ENCODE assay signal across 8 cellular contexts in the genomic region with DNA sequence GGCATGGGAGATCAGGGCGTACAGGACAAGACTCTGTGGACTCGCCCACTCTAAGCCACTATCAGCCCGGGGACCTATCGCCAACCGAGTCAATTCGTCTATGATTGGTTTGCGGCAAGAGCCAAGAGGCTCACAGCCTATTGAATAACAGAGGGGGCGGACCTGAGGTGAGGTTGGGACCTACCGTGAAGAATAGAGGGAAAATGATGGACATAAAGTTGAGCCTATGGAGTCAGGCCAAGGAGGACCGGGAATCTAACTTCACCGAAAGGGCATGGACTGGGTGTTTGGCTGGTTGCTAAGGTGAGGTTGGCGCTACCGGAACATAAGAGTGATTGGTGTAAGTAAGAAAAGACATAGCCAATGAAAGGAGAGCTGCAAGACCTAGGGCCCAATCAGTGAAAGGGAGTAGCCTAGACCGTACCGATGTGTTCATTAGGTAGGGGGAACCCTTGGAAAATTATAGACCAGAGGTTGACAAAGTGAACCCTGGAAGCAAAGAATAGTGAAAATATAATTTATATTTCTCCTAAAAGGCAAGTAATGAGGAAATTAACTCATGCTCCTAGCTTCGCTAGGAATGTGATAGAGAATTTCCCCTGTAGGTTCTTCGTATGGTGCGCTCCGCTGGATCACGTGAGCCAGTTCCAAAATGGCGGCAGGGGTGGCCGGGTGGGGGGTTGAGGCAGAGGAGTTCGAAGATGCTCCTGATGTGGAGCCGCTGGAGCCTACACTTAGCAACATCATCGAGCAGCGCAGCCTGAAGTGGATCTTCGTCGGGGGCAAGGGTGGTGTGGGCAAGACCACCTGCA. TPM values are rescaled to one million over a fixed set of nuclear protein-coding genes. Genes with fewer than 3 reads are reported as not detected.
DNase-seq lines count a peak whose midpoint lies in the region; ATAC-seq and TF ChIP-seq lines count a peak whose summit lies in the region.

A gene (plus strand): TSS at position 644 of the 812 bp plus-strand sequence. CDS start 9 bp downstream, at position 653.

- POLR2A ChIA-PET in activated CD8-positive, alpha-beta T cell treated with anti-CD3 and anti-CD28 coated beads for 36 hours (lab: Charles Lee) = interaction anchor here (0.6 to 8.9 kb wide), 16 partner anchors 12 to 145 kb away, joined by 3 to 160 read pairs (median 4); a partner anchor contains a TSS

- H3K4me1 ChIP-seq in CD4-positive, CD25-positive, alpha-beta regulatory T cell (ENCODE audit: control insufficient read depth, insufficient read depth, low read length, poor library complexity, severe bottlenecking) = peaks cover 46% of the 10 kb centered on the region
- peaks cover 40% of the 10 kb centered on the region for H3K4me1 ChIP-seq in lower lobe of right lung

- peaks cover 17% of the 10 kb centered on the region for H3K36me3 Mint-ChIP-seq in CD4-positive, CD25-positive, alpha-beta regulatory T cell
- H3K36me3 Mint-ChIP-seq in activated CD8-positive, alpha-beta T cell treated with anti-CD3 and anti-CD28 coated beads for 36 hours (ENCODE audit: low read depth) = peaks cover 35% of the 10 kb centered on the region

- DNase-seq in CD4-positive, CD25-positive, alpha-beta regulatory T cell = peak; percentile 70 to 94 (median 90)
- peak; percentile 100 for DNase-seq in NCI-H82 treated with DMSO at 0.1 percent for 48 hours (lab: John Stamatoyannopoulos, UW; ENCODE audit: unreplicated experiment)
- DNase-seq in activated CD8-positive, alpha-beta T cell treated with anti-CD3 and anti-CD28 coated beads for 36 hours = peak; percentile 89
- DNase-seq in effector CD4-positive, alpha-beta T cell = peak; percentile 71
- peak; percentile 89 for DNase-seq in lower lobe of right lung
- peak; percentile 58 to 76 (median 65) for DNase-seq in stimulated activated CD4-positive, alpha-beta T cell treated with anti-CD3 and anti-CD28 coated beads, TNF-alpha, amount 100 ng/mL, for 24 hours (ENCODE audit: low read depth in 3 of 3)

- TF ChIP-seq CTCF in activated CD8-positive, alpha-beta T cell treated with anti-CD3 and anti-CD28 coated beads for 36 hours (IDR thresholded peaks at IDR 0.05) = no peak
- TF ChIP-seq CTCF in lower lobe of right lung (IDR thresholded peaks at IDR 0.05) = no peak

- intact Hi-C loops in activated CD8-positive, alpha-beta T cell treated with anti-CD3 and anti-CD28 coated beads for 36 hours (cut with micrococcal nuclease) = loop anchor here (2.0 kb wide), 1 partner anchor 14 kb away; a partner anchor contains a TSS
- intact Hi-C loops in lower lobe of right lung (cut with DNase I) = no loop called here

- peak; percentile 85 to 88 for ATAC-seq in CD4-positive, CD25-positive, alpha-beta regulatory T cell (ENCODE audit: low read depth in 2 of 2)
- ATAC-seq in GM19438 (IDR thresholded peaks at IDR 0.05; ENCODE audit: low read depth, unreplicated experiment) (peak; percentile 81), HG03575 (IDR thresholded peaks at IDR 0.05; ENCODE audit: extremely low read depth, insufficient number of reproducible peaks, low FRiP score, unreplicated experiment) (peak; percentile 31), lower lobe of right lung (peak; percentile 93)
- peak; percentile 84 for ATAC-seq in activated CD8-positive, alpha-beta T cell treated with anti-CD3 and anti-CD28 coated beads for 36 hours

- H3K27me3 ChIP-seq in CD4-positive, CD25-positive, alpha-beta regulatory T cell (ENCODE audit: control insufficient read depth, insufficient read depth, low read length) = no peaks in the 10 kb centered on the region
- no peaks in the 10 kb centered on the region for H3K27me3 ChIP-seq in lower lobe of right lung (ENCODE audit: low read depth)

- peaks cover 5 to 55% (median 34%) of the 10 kb centered on the region in 4 donors for H3K4me1 Mint-ChIP-seq in CD4-positive, CD25-positive, alpha-beta regulatory T cell
- H3K4me1 Mint-ChIP-seq in activated CD8-positive, alpha-beta T cell treated with anti-CD3 and anti-CD28 coated beads for 36 hours (ENCODE audit: low read depth) = peaks cover 37% of the 10 kb centered on the region

- H3K9me3 Mint-ChIP-seq in CD4-positive, CD25-positive, alpha-beta regulatory T cell = no peaks in the 10 kb centered on the region
- H3K9me3 Mint-ChIP-seq in activated CD8-positive, alpha-beta T cell treated with anti-CD3 and anti-CD28 coated beads for 36 hours = no peaks in the 10 kb centered on the region

- H3K27ac Mint-ChIP-seq in CD4-positive, CD25-positive, alpha-beta regulatory T cell = peak within 1 kb of the TSS; percentile 94 to 99 (median 97)
- H3K27ac Mint-ChIP-seq in activated CD8-positive, alpha-beta T cell treated with anti-CD3 and anti-CD28 coated beads for 36 hours = peak within 1 kb of the TSS; percentile 98

- H3K36me3 ChIP-seq in CD4-positive, CD25-positive, alpha-beta regulatory T cell (ENCODE audit: control insufficient read depth, insufficient read depth, low read length) = peaks cover 12% of the 10 kb centered on the region
- H3K36me3 ChIP-seq in lower lobe of right lung = peaks cover 40% of the 10 kb centered on the region

- H3K9me3 ChIP-seq in CD4-positive, CD25-positive, alpha-beta regulatory T cell (ENCODE audit: control insufficient read depth in 2 of 2, low read length in 2 of 2) = no peaks in the 10 kb centered on the region
- H3K9me3 ChIP-seq in lower lobe of right lung = no peaks in the 10 kb centered on the region

- H3K27me3 Mint-ChIP-seq in CD4-positive, CD25-positive, alpha-beta regulatory T cell = no peaks in the 10 kb centered on the region
- H3K27me3 Mint-ChIP-seq in activated CD8-positive, alpha-beta T cell treated with anti-CD3 and anti-CD28 coated beads for 36 hours = no peaks in the 10 kb centered on the region

- peak within 1 kb of the TSS; percentile 89 for H3K27ac ChIP-seq in CD4-positive, CD25-positive, alpha-beta regulatory T cell (ENCODE audit: insufficient read depth, low read length, poor library complexity, severe bottlenecking)
- H3K27ac ChIP-seq in lower lobe of right lung = peak within 1 kb of the TSS; percentile 97

- peak within 1 kb of the TSS; percentile 91 to 100 (median 98) for H3K4me3 Mint-ChIP-seq in CD4-positive, CD25-positive, alpha-beta regulatory T cell
- H3K4me3 Mint-ChIP-seq in activated CD8-positive, alpha-beta T cell treated with anti-CD3 and anti-CD28 coated beads for 36 hours = peak within 1 kb of the TSS; percentile 99

- peak within 1 kb of the TSS; percentile 94 for H3K4me3 ChIP-seq in CD4-positive, CD25-positive, alpha-beta regulatory T cell (ENCODE audit: low read depth, low read length)
- H3K4me3 ChIP-seq in lower lobe of right lung = peak within 1 kb of the TSS; percentile 93

- CTCF ChIA-PET in activated CD8-positive, alpha-beta T cell treated with anti-CD3 and anti-CD28 coated beads for 36 hours (lab: Charles Lee) = interaction anchor here (0.6 to 6.4 kb wide), 5 partner anchors 21 to 111 kb away, joined by 3 to 47 read pairs (median 7); no protein-coding TSS in a partner anchor

RNA-seq across cellular contexts. Expression of the gene that starts here (rescaled TPM):
- total RNA-seq in CD4-positive, CD25-positive, alpha-beta regulatory T cell = 37.9 TPM
- 10 to 100 TPM; 68.0 to 91.2 (median 81.9) TPM for polyA plus RNA-seq in CD4-positive, CD25-positive, alpha-beta regulatory T cell
- 10 to 100 TPM; 50.7 to 52.2 TPM for total RNA-seq in activated CD8-positive, alpha-beta T cell treated with anti-CD3 and anti-CD28 coated beads for 36 hours
- total RNA-seq in lower lobe of right lung = 57.5 TPM

Comparison
In these comparisons a context has a peak if more than half of its experiments do, and no peak if none do; other contexts are left out.
1. Peak in every context shown above with its lines: DNase-seq, ATAC-seq, H3K4me3 ChIP-seq and H3K27ac ChIP-seq.
2. ATAC-seq: peak in every context shown above with its lines; median percentile 93 in lower lobe of right lung; 86 in CD4-positive, CD25-positive, alpha-beta regulatory T cell; 84 in activated CD8-positive, alpha-beta T cell treated with anti-CD3 and anti-CD28 coated beads for 36 hours; 81 in GM19438; 31 in HG03575.